ENCODE assay signal across 8 cellular contexts in the genomic region with DNA sequence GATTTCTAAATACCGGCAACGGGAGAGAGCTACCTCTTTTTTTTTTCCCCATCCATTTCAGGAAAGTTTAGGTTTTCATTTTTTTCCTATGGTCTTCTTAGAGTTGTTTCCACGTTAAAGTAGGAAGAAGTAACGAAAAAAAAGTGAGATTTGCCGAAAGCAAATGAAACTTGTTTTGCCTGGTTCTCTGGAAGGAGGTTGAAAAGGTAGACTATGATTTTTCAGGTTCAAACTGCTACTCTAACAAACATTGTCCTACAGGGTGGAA. TPM values are rescaled to one million over a fixed set of nuclear protein-coding genes. Genes with fewer than 3 reads are reported as not detected.
A peak's percentile ranks its signal among the peaks of the same experiment; 100 is the strongest.
DNase-seq lines count a peak whose midpoint lies in the region; ATAC-seq and TF ChIP-seq lines count a peak whose summit lies in the region.

No MANE protein-coding gene starts in this region.

- TF ChIP-seq CTCF in fibroblast of lung (conservative IDR thresholded peaks at IDR 0.05 in 1 of 2, IDR thresholded peaks at IDR 0.05 in 1 of 2; ENCODE audit: low read depth in 1 of 2, low read length in 2 of 2), result no peak
- TF ChIP-seq CTCF in sigmoid colon (IDR thresholded peaks at IDR 0.05), result no peak

- no peaks in the 10 kb centered on the region for H3K9me3 ChIP-seq in fibroblast of lung (ENCODE audit: control insufficient read depth, insufficient read depth, low read depth, low read length)
- no peaks in the 10 kb centered on the region for H3K9me3 ChIP-seq in sigmoid colon

- H3K27me3 ChIP-seq in fibroblast of lung (ENCODE audit: control insufficient read depth, insufficient read depth, low read length), result no peaks in the 10 kb centered on the region
- H3K27me3 ChIP-seq in sigmoid colon, result no peaks in the 10 kb centered on the region

- H3K36me3 ChIP-seq in fibroblast of lung (ENCODE audit: control insufficient read depth, insufficient read depth, low read length) (no peaks in the 10 kb centered on the region), sigmoid colon (peaks cover 0 to 9% (median under 1%) of the 10 kb centered on the region in 4 donors)

- no peak for ATAC-seq in T-cell (replicated peaks in 1 of 4)
- ATAC-seq in HG03025 (IDR thresholded peaks at IDR 0.05; ENCODE audit: low FRiP score, unreplicated experiment), result no peak

- no peaks in the 10 kb centered on the region for H3K27me3 Mint-ChIP-seq in T-cell

- H4K20me1 ChIP-seq in fibroblast of lung (ENCODE audit: control insufficient read depth, extremely low read depth, insufficient read depth, low read length), result no peaks in the 10 kb centered on the region

- H2AFZ ChIP-seq in fibroblast of lung (ENCODE audit: low read length), result no peak overlapping the region

- H3K4me3 ChIP-seq in GM08714 (ENCODE audit: low read length) (peak overlapping the region; percentile 52; the same call in 1 of the 2 replicates), fibroblast of lung (replicated peaks in 1 of 4; ENCODE audit: control extremely low read depth in 1 of 4, insufficient read depth in 1 of 4, low read depth in 3 of 4, low read length in 4 of 4) (peak overlapping the region in 2 of 4 experiments; percentile 56 to 57), sigmoid colon (peak overlapping the region in 2 of 4 donors; percentile 50 to 51)

- intact Hi-C loops in sigmoid colon (cut with DNase I), result loop anchor here (5.0 kb wide), 1 partner anchor 36 kb away; no protein-coding TSS in a partner anchor

- TF ChIP-seq EP300 in sigmoid colon (IDR thresholded peaks at IDR 0.05), result no peak

- CTCF ChIA-PET in T-cell (lab: Charles Lee), result interaction anchor here (0.6 to 6.7 kb wide), 10 partner anchors 19 to 85 kb away, joined by 3 to 59 read pairs (median 16); a partner anchor contains a TSS

- H3K9ac ChIP-seq in fibroblast of lung (ENCODE audit: insufficient read depth, low read length), result no peak overlapping the region

- peaks cover 39% of the 10 kb centered on the region for H3K79me2 ChIP-seq in fibroblast of lung (ENCODE audit: control insufficient read depth, insufficient read depth, low read length)

- peak overlapping the region; percentile 49 for H3K27ac ChIP-seq in fibroblast of lung (ENCODE audit: insufficient read depth, low read length)
- peak overlapping the region; percentile 81 to 100 (median 88) for H3K27ac ChIP-seq in sigmoid colon

- H3K4me3 Mint-ChIP-seq in T-cell, result peak overlapping the region; percentile 85 to 93 (median 86)

- no peak for TF ChIP-seq POLR2A in sigmoid colon (IDR thresholded peaks at IDR 0.05)

- H3K36me3 Mint-ChIP-seq in T-cell, result peaks cover 29% of the 10 kb centered on the region

- no peaks in the 10 kb centered on the region for H3K9me3 Mint-ChIP-seq in T-cell

- H3K4me2 ChIP-seq in fibroblast of lung (ENCODE audit: extremely low read depth, insufficient read depth, low read length), result peak overlapping the region; percentile 87

- H3K4me1 Mint-ChIP-seq in T-cell, result peaks cover 57 to 70% (median 58%) of the 10 kb centered on the region in 3 donors

- POLR2A ChIA-PET in T-cell (lab: Charles Lee), result interaction anchor here (0.5 to 8.5 kb wide), 16 partner anchors 15 to 73 kb away, joined by 3 to 372 read pairs (median 16); a partner anchor contains a TSS

- H3K4me1 ChIP-seq in fibroblast of lung (ENCODE audit: control insufficient read depth, extremely low read depth, insufficient read depth, low read length) (peaks cover 4% of the 10 kb centered on the region), sigmoid colon (peaks cover 0 to 28% (median 22%) of the 10 kb centered on the region in 4 donors)

- WGBS in sigmoid colon, 2 donors, result 4 to 15% methylated on average over 5 of the region's 5 CpGs

- DNase-seq in T-cell (no peak), fibroblast of lung (ENCODE audit: low read depth in 2 of 2) (no peak), sigmoid colon (no peak), H4 (ENCODE audit: low spot score) (no peak), HCEC 1CT (no peak)
- DNase-seq in activated CD4-positive, CD25-positive, alpha-beta regulatory T cell (lab: John Stamatoyannopoulos, UW), result no peak

- H3K27ac Mint-ChIP-seq in T-cell, result peak overlapping the region; percentile 99

RNA-seq across cellular contexts. Expression of a gene that starts 18.6 kb away (rescaled TPM):
- 100 to 1,000 TPM; 231 to 506 (median 266) TPM for total RNA-seq in T-cell
- 77.8 and 92.5 TPM in 2 replicates for total RNA-seq in fibroblast of lung
- 36.5 and 41.3 TPM in 2 replicates for polyA plus RNA-seq in fibroblast of lung
- polyA plus RNA-seq in fibroblast of lung (2012), result 29.4 and 35.1 TPM in 2 replicates
- 33.6 and 46.0 TPM in 2 replicates for polyA minus RNA-seq in fibroblast of lung (ENCODE audit: low replicate concordance)
- total RNA-seq in sigmoid colon, result 100 to 1,000 TPM in 1 of 4 donors, 10 to 100 TPM in 3; 75.9 to 108 (median 90.0) TPM
- polyA plus RNA-seq in sigmoid colon, result 10 to 100 TPM; 16.0 to 48.4 (median 16.8) TPM
- 19.1 and 41.2 TPM in 2 replicates for total RNA-seq in H4 (2014; rRNA removed; shearing (Covaris generic))
